26 cellular contexts compared by ENCODE assay signal in genomic region chr6:146354451-146354850, GRCh38.
"Had no signal": no experiment of that assay in that cellular context is flagged by ENCODE, and none has a peak within 500 bp of the region (broad histone marks: within the 10 kb centered on the region; RNA-seq: fewer than 3 reads in every experiment).

No MANE protein-coding gene starts in this region.

- DNase-seq: natural killer cell; occipital lobe; ovary; posterior cingulate gyrus; psoas muscle; right cardiac atrium; right lobe of liver; sigmoid colon; small intestine; stimulated activated CD4-positive, alpha-beta T cell treated with anti-CD3 and anti-CD28 coated beads, Interleukin-15, amount 100 ng/mL, for 24 hours; stimulated activated CD4-positive, alpha-beta T cell treated with anti-CD3 and anti-CD28 coated beads, Interleukin-4, amount 100 ng/mL, for 1 hour; stimulated activated CD4-positive, alpha-beta T cell treated with anti-CD3 and anti-CD28 coated beads, Interleukin-4, amount 100 ng/mL, for 4 hours; stimulated activated CD8-positive, alpha-beta memory T cell treated with anti-CD3 and anti-CD28 coated beads, Interleukin-4, amount 100 ng/mL, for 48 hours; stimulated activated naive CD4-positive, alpha-beta T cell; stimulated activated naive CD8-positive, alpha-beta T cell treated with anti-CD3 and anti-CD28 coated beads, Interleukin-15, amount 100 ng/mL, for 72 hours; stimulated activated naive CD8-positive, alpha-beta T cell treated with anti-CD3 and anti-CD28 coated beads, Interleukin-15, Interleukin-2, amounts not matched to agents 100 U/mL and 50 U/mL, for 24 hours; substantia nigra; testis; tibial artery; transverse colon; upper lobe of right lung; uterus had no signal

- H3K4me3 ChIP-seq: neural progenitor cell, ovary, psoas muscle, right lobe of liver, sigmoid colon, suprapubic skin, testis, tibial artery, transverse colon, upper lobe of right lung, uterus had no signal

- H2AFZ ChIP-seq: parathyroid adenoma had no signal

- H3K27ac ChIP-seq: ovary, parathyroid adenoma, psoas muscle, right lobe of liver, sigmoid colon, suprapubic skin, testis, tibial artery, transverse colon, upper lobe of right lung, uterus had no signal

- H3K27me3 ChIP-seq: neural progenitor cell, ovary, right lobe of liver, sigmoid colon, suprapubic skin, testis, tibial artery, transverse colon, upper lobe of right lung, uterus had no signal

- H3K9ac ChIP-seq: neural progenitor cell, parathyroid adenoma had no signal

- ATAC-seq: natural killer cell; psoas muscle; right cardiac atrium; right lobe of liver; stimulated activated memory B cell treated with anti-CD40 and anti-IgM and Interleukin-4, amounts not matched to agents 10 μg/mL and 1 μg/mL and 100 μg/mL, for 72 hours; stimulated activated naive CD8-positive, alpha-beta T cell treated with anti-CD3 and anti-CD28 coated beads, Interleukin-15, amount 100 ng/mL, for 72 hours; stimulated activated naive CD8-positive, alpha-beta T cell treated with anti-CD3 and anti-CD28 coated beads, Interleukin-15, Interleukin-2, amounts not matched to agents 100 U/mL and 50 U/mL, for 24 hours; upper lobe of right lung had no signal

- H3K79me2 ChIP-seq: parathyroid adenoma had no signal

- H3K9me3 ChIP-seq: ovary, psoas muscle, right lobe of liver, sigmoid colon, suprapubic skin, testis, tibial artery, transverse colon, upper lobe of right lung, uterus had no signal

- H3K36me3 ChIP-seq: neural progenitor cell, ovary, right lobe of liver, sigmoid colon, suprapubic skin, tibial artery, transverse colon, upper lobe of right lung, uterus had no signal

- H3K4me1 ChIP-seq: parathyroid adenoma, psoas muscle, right lobe of liver, testis, tibial artery, transverse colon, upper lobe of right lung, uterus had no signal
